In the genomic region with DNA sequence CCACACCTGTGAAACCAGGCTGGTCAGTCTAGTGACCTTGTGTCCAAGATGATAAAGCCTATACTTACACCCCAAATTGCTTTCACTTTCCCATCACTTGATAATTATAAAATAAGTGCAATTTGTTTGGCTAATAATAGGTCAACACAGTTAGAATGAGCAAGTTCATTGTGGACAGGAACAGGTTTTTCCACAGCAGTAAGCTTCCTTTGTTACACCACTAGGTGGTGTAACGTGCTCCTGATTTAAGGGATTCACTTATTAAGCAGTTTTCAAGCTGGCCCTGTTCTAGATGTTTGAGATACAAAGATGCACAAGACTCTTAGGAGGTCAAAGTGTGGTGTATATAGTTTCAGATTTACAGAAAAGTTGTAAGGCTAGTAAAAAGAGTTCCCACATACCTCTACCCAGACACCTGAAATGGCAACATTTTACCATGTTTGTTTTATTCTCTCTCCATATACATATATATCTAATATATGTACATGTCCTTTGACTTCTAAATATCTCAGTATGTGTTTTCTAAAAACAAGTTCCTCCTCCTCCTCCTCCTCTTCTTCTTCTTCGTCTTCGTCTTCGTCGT, we compare ENCODE assay signal across 8 cellular contexts. TPM values are rescaled to one million over a fixed set of nuclear protein-coding genes. Genes with fewer than 3 reads are reported as not detected.
A peak's percentile ranks its signal among the peaks of the same experiment; 100 is the strongest.
DNase-seq lines count a peak whose midpoint lies in the region; ATAC-seq, FAIRE-seq and TF ChIP-seq lines count a peak whose summit lies in the region.

No MANE protein-coding gene starts in this region.

- no peak overlapping the region for H3K27ac Mint-ChIP-seq in endothelial cell (ENCODE audit: unreplicated experiment)

- no peak overlapping the region for H3K4me3 ChIP-seq in AG04449 (ENCODE audit: low read depth, low read length)
- H3K4me3 ChIP-seq in OCI-LY7 (ENCODE audit: low read depth, low read length, poor library complexity, severe bottlenecking): no peak overlapping the region

- POLR2A ChIA-PET in AG04449 (lab: Yijun Ruan, JAX) (no interaction called here), OCI-LY7 (lab: Charles Lee) (no interaction called here)

- H3K4me3 Mint-ChIP-seq in endothelial cell (ENCODE audit: unreplicated experiment): no peak overlapping the region

- no peak for TF ChIP-seq POLR2A in GM12892 (IDR thresholded peaks at IDR 0.05; ENCODE audit: low read depth, low read length)

- no peaks in the 10 kb centered on the region for H3K36me3 Mint-ChIP-seq in endothelial cell (ENCODE audit: low read depth, unreplicated experiment)

- TF ChIP-seq CTCF in AG04449 (IDR thresholded peaks at IDR 0.05; ENCODE audit: insufficient read depth, low read length, missing control alignments): peak; percentile 34
- TF ChIP-seq CTCF in OCI-LY7 (conservative IDR thresholded peaks at IDR 0.05; ENCODE audit: low read length): peak; percentile 84
- peak; percentile 72 for TF ChIP-seq CTCF in endothelial cell (IDR thresholded peaks at IDR 0.05; ENCODE audit: unreplicated experiment)

- no peaks in the 10 kb centered on the region for H3K4me1 ChIP-seq in OCI-LY7 (ENCODE audit: insufficient read depth, low read length, poor library complexity, severe bottlenecking)

- CTCF ChIA-PET in AG04449 (lab: Yijun Ruan, JAX) (interaction anchor here (0.9 to 4.6 kb wide), 20 partner anchors 8 to 466 kb away, joined by 3 to 41 read pairs (median 4); a partner anchor contains a TSS), OCI-LY7 (lab: Charles Lee; ENCODE audit: unreplicated experiment) (no interaction called here)

- H2AFZ ChIP-seq in OCI-LY7 (ENCODE audit: low read length): no peak overlapping the region

- no peaks in the 10 kb centered on the region for H3K9me2 ChIP-seq in OCI-LY7 (ENCODE audit: insufficient read depth, low read length)

- no peaks in the 10 kb centered on the region for H3K4me1 Mint-ChIP-seq in endothelial cell (ENCODE audit: unreplicated experiment)

- DNase-seq in AG04449 (ENCODE audit: low read depth, low spot score): no peak
- no peak for DNase-seq in GM12892 (ENCODE audit: insufficient read length)
- peak; percentile 61 for DNase-seq in OCI-LY7 (ENCODE audit: low spot score)
- DNase-seq in endothelial cell (ENCODE audit: low spot score): no peak
- peak; percentile 61 for DNase-seq in renal cortical epithelial cell (ENCODE audit: low read depth)
- DNase-seq in activated CD4-positive, alpha-beta T cell treated with anti-CD3 and anti-CD28 coated beads, Interleukin-2, amount 50 U/mL, for 4 hours: no peak
- no peak for DNase-seq in superior temporal gyrus (ENCODE audit: extremely low spot score)

- no peaks in the 10 kb centered on the region for H3K9me3 ChIP-seq in OCI-LY7 (ENCODE audit: low read length)

- no peak overlapping the region for H3K4me2 ChIP-seq in OCI-LY7 (ENCODE audit: low read length)

- ATAC-seq in HG03196 (IDR thresholded peaks at IDR 0.05; ENCODE audit: unreplicated experiment): peak; percentile 64

- no peaks in the 10 kb centered on the region for H3K79me2 ChIP-seq in OCI-LY7 (ENCODE audit: insufficient read depth, low read depth, low read length)

- intact Hi-C loops in OCI-LY7 (cut with micrococcal nuclease; ENCODE audit: unreplicated experiment): loop anchor here (5.0 kb wide), 1 partner anchor 123 kb away; a partner anchor contains a TSS

- peak; percentile 38 for FAIRE-seq in GM12892 (lab: Jason Lieb, UNC)

- BruUV-seq in OCI-LY7 (replicated peaks; lab: Mats Ljungman, UMichigan): no TSS peak

- no peaks in the 10 kb centered on the region for H4K20me1 ChIP-seq in OCI-LY7 (ENCODE audit: insufficient read depth, low read length)

- no peaks in the 10 kb centered on the region for H3K9me3 Mint-ChIP-seq in endothelial cell (ENCODE audit: unreplicated experiment)

- H3K27me3 Mint-ChIP-seq in endothelial cell (ENCODE audit: unreplicated experiment): no peaks in the 10 kb centered on the region

- H3K27ac ChIP-seq in OCI-LY7 (ENCODE audit: low read depth, low read length, poor library complexity, severe bottlenecking): no peak overlapping the region

- no peaks in the 10 kb centered on the region for H3K36me3 ChIP-seq in OCI-LY7 (ENCODE audit: insufficient read depth, low read length)

RNA-seq across cellular contexts. Expression of a gene that starts 6.8 kb away (rescaled TPM):
- polyA plus RNA-seq in GM12892 (2012; ENCODE audit: missing spikeins): 24.4 TPM
- total RNA-seq in OCI-LY7 (2014; rRNA removed; shearing (Covaris generic)): 19.8 and 26.0 TPM in 2 replicates
- 22.7 and 27.3 TPM in 2 replicates for total RNA-seq in OCI-LY7 (2022)
- 24.8 TPM for total RNA-seq in endothelial cell (ENCODE audit: unreplicated experiment)
- 97.6 and 98.1 TPM in 2 replicates for total RNA-seq in renal cortical epithelial cell

Comparison
In these comparisons a context has a peak if more than half of its experiments do, and no peak if none do; other contexts are left out.
1. DNase-seq: peak in OCI-LY7 (single experiment) and renal cortical epithelial cell (single experiment); none in AG04449 (single experiment), GM12892 (single experiment), endothelial cell (single experiment), activated CD4-positive, alpha-beta T cell treated with anti-CD3 and anti-CD28 coated beads, Interleukin-2, amount 50 U/mL, for 4 hours (0 of 2) and superior temporal gyrus (single experiment).
2. CTCF ChIP-seq: peak in every context shown above with its lines; median percentile 84 in OCI-LY7; 72 in endothelial cell; 34 in AG04449.